Comparison of ENCODE assay signal across 13 cellular contexts in genomic region chr3:193850084-193850619, GRCh38.
A peak's percentile ranks its signal among the peaks of the same experiment; 100 is the strongest.
DNase-seq lines count a peak whose midpoint lies in the region; ATAC-seq lines count a peak whose summit lies in the region.
"Had no signal": no experiment of that assay in that cellular context is flagged by ENCODE, and none has a peak within 500 bp of the region (broad histone marks: within the 10 kb centered on the region; RNA-seq: fewer than 3 reads in every experiment).

No MANE protein-coding gene starts in this region.

- no peak overlapping the region for H3K4me2 ChIP-seq in mesendoderm (ENCODE audit: low read length)
- H3K4me2 ChIP-seq: A549 had no signal

- no peak overlapping the region for H3K56ac ChIP-seq in mesendoderm (ENCODE audit: low read length)

- H4K5ac ChIP-seq in mesendoderm (ENCODE audit: low read length), result no peak overlapping the region

- H2BK5ac ChIP-seq in mesendoderm (ENCODE audit: low read length), result no peak overlapping the region

- no peak overlapping the region for H4K8ac ChIP-seq in mesendoderm (ENCODE audit: low read depth, low read length)

- no CpG with 5 or more reads among the region's 5 CpGs for WGBS in mesendoderm (ENCODE audit: extremely low coverage, insufficient coverage, low lambda C conversion rate)

- H3K36me3 ChIP-seq in mesendoderm (ENCODE audit: control insufficient read depth, insufficient read depth, low read length), result no peaks in the 10 kb centered on the region

- no peak overlapping the region for H2BK120ac ChIP-seq in mesendoderm (ENCODE audit: low read depth, low read length)

- H2AK5ac ChIP-seq in mesendoderm (ENCODE audit: low read length), result peak overlapping the region; percentile 91

- no peak overlapping the region for H3K4ac ChIP-seq in mesendoderm (ENCODE audit: low read depth, low read length)

- H2BK15ac ChIP-seq in mesendoderm (replicated peaks; ENCODE audit: low read depth), result no peak overlapping the region

- peak; percentile 60 for ATAC-seq in HG03354 (IDR thresholded peaks at IDR 0.05; ENCODE audit: poor library complexity, severe bottlenecking, unreplicated experiment)
- ATAC-seq: A549; CD8-positive, alpha-beta T cell had no signal

- peaks cover 16% of the 10 kb centered on the region for H3K4me1 ChIP-seq in mesendoderm (ENCODE audit: control insufficient read depth, low read depth, low read length)
- H3K4me1 ChIP-seq: A549 had no signal

- no peaks in the 10 kb centered on the region for H3K79me2 ChIP-seq in mesendoderm (ENCODE audit: control insufficient read depth, insufficient read depth, low read length)

- H3K27ac ChIP-seq in mesendoderm (ENCODE audit: low read depth, low read length), result no peak overlapping the region
- H3K27ac ChIP-seq: A549, GM23248 had no signal

- H3K79me1 ChIP-seq in mesendoderm (ENCODE audit: low read length), result no peaks in the 10 kb centered on the region

- no peak overlapping the region for H3K18ac ChIP-seq in mesendoderm (ENCODE audit: low read length)

- DNase-seq in OCI-M1 (lab: John Stamatoyannopoulos, UW), result peak; percentile 32
- DNase-seq in mesendoderm, result no peak
- no peak for DNase-seq in activated CD4-positive, alpha-beta T cell treated with anti-CD3 and anti-CD28 coated beads for 1 hour
- no peak for DNase-seq in RKO (ENCODE audit: low spot score)
- DNase-seq in activated CD4-positive, alpha-beta T cell treated with anti-CD3 and anti-CD28 coated beads, Interleukin-2, amount 50 U/mL, for 4 hours, result no peak
- DNase-seq: CD8-positive, alpha-beta T cell; COR-L47; DND-41; GF-D8; GM23248; H7 had no signal

- no peak overlapping the region for H3K4me3 ChIP-seq in mesendoderm (ENCODE audit: low read length)
- H3K4me3 ChIP-seq: A549, GM23248 had no signal

- no peaks in the 10 kb centered on the region for H3K27me3 ChIP-seq in mesendoderm (ENCODE audit: insufficient read depth, low read length, poor library complexity)

- H3K23ac ChIP-seq in mesendoderm (ENCODE audit: low read length), result no peak overlapping the region

- H3K9ac ChIP-seq in mesendoderm (ENCODE audit: low read length), result no peak overlapping the region
- H3K9ac ChIP-seq: GM23248 had no signal
